ENCODE assay signal across 15 cellular contexts in genomic region chr1:147699686-147700041, GRCh38. TPM values are rescaled to one million over a fixed set of nuclear protein-coding genes. Genes with fewer than 3 reads are reported as not detected.
DNase-seq lines count a peak whose midpoint lies in the region; ATAC-seq, FAIRE-seq and TF ChIP-seq lines count a peak whose summit lies in the region.
"Had no signal": no experiment of that assay in that cellular context is flagged by ENCODE, and none has a peak within 500 bp of the region (broad histone marks: within the 10 kb centered on the region; RNA-seq: fewer than 3 reads in every experiment).

No MANE protein-coding gene starts in this region.

- no peak for TF ChIP-seq EP300 in A549 (IDR thresholded peaks at IDR 0.05)

- 30% methylated on average over 3 of the region's 3 CpGs for WGBS in A549 (ENCODE audit: missing lambda C conversion rate)
- WGBS in mesendoderm (ENCODE audit: extremely low coverage, insufficient coverage, low lambda C conversion rate), result no CpG with 5 or more reads among the region's 3 CpGs

- no peaks in the 10 kb centered on the region for H3K36me3 Mint-ChIP-seq in T-helper 17 cell (ENCODE audit: low read depth)

- H2BK120ac ChIP-seq in mesendoderm (ENCODE audit: low read depth, low read length), result no peak overlapping the region

- H3K27ac Mint-ChIP-seq in T-helper 17 cell, result peak overlapping the region; percentile 90

- no peak overlapping the region for H3K27ac ChIP-seq in A549
- no peak overlapping the region for H3K27ac ChIP-seq in mesendoderm (ENCODE audit: low read depth, low read length)
- H3K27ac ChIP-seq: GM23248, spleen had no signal

- no peak overlapping the region for H3K18ac ChIP-seq in mesendoderm (ENCODE audit: low read length)

- no peaks in the 10 kb centered on the region for H3K79me1 ChIP-seq in mesendoderm (ENCODE audit: low read length)

- H3K9ac ChIP-seq in mesendoderm (ENCODE audit: low read length), result no peak overlapping the region

- ATAC-seq in A549, result peak; percentile 36 to 49; a peak in 3 of 6 replicates
- ATAC-seq in T-helper 17 cell, result peak; percentile 7
- ATAC-seq in HG02981 (IDR thresholded peaks at IDR 0.05; ENCODE audit: unreplicated experiment), result no peak
- no peak for ATAC-seq in GM18867 (IDR thresholded peaks at IDR 0.05; ENCODE audit: unreplicated experiment)

- peak overlapping the region; percentile 7 for H3K56ac ChIP-seq in mesendoderm (ENCODE audit: low read length)

- 0 out of 3 replicates have a peak, but pooled peaks cover 3% of the 10 kb centered on the region for H3K4me1 ChIP-seq in A549
- H3K4me1 ChIP-seq in mesendoderm (ENCODE audit: control insufficient read depth, low read depth, low read length), result no peaks in the 10 kb centered on the region

- no peak overlapping the region for H2AK5ac ChIP-seq in mesendoderm (ENCODE audit: low read length)

- no peak overlapping the region for H3K4me3 ChIP-seq in A549
- H3K4me3 ChIP-seq in mesendoderm (ENCODE audit: low read length), result no peak overlapping the region
- H3K4me3 ChIP-seq: GM12878, lung, spleen had no signal

- no peak for TF ChIP-seq CTCF in A549 (IDR thresholded peaks at IDR 0.05)

- H4K5ac ChIP-seq in mesendoderm (ENCODE audit: low read length), result no peak overlapping the region

- CTCF ChIA-PET in A549 (lab: Yijun Ruan, JAX), result interaction anchor here (0.7 to 3.9 kb wide), 7 partner anchors 19 to 201 kb away, joined by 3 to 13 read pairs (median 3); no protein-coding TSS in a partner anchor

- no peaks in the 10 kb centered on the region for H3K36me3 ChIP-seq in mesendoderm (ENCODE audit: control insufficient read depth, insufficient read depth, low read length)
- H3K36me3 ChIP-seq: spleen had no signal

- DNase-seq in A549 (ENCODE audit: low read depth in 1 of 2, low spot score in 1 of 2), result no peak
- DNase-seq in Caki2 (ENCODE audit: low read depth), result peak; percentile 18
- DNase-seq in T-helper 17 cell, result no peak
- DNase-seq in mesendoderm, result no peak
- no peak for DNase-seq in medulla oblongata (ENCODE audit: extremely low spot score)
- no peak for DNase-seq in iPS-NIHi7 (ENCODE audit: extremely low spot score)
- DNase-seq: cortex of kidney, spleen had no signal

- no peak for FAIRE-seq in A549 (lab: Jason Lieb, UNC)
- FAIRE-seq: D721Med had no signal

- H3K27me3 ChIP-seq in mesendoderm (ENCODE audit: insufficient read depth, low read length, poor library complexity), result no peaks in the 10 kb centered on the region

- H3K9me3 ChIP-seq in A549, result no peaks in the 10 kb centered on the region
- H3K9me3 ChIP-seq in T-helper 17 cell (ENCODE audit: control insufficient read depth, low read length, poor library complexity, severe bottlenecking), result no peaks in the 10 kb centered on the region
- H3K9me3 ChIP-seq: spleen had no signal

- POLR2A ChIA-PET in A549 (lab: Yijun Ruan, JAX), result no interaction called here

- H2BK15ac ChIP-seq in mesendoderm (replicated peaks; ENCODE audit: low read depth), result no peak overlapping the region

- no peak for TF ChIP-seq POLR2A in A549 (IDR thresholded peaks at IDR 0.05; ENCODE audit: low read length)

- H2BK5ac ChIP-seq in mesendoderm (ENCODE audit: low read length), result no peak overlapping the region

- no peak overlapping the region for H4K8ac ChIP-seq in mesendoderm (ENCODE audit: low read depth, low read length)

- H3K4ac ChIP-seq in mesendoderm (ENCODE audit: low read depth, low read length), result no peak overlapping the region

- no peak for TF ChIP-seq RAD21 in A549 (conservative IDR thresholded peaks at IDR 0.05 in 1 of 2, IDR thresholded peaks at IDR 0.05 in 1 of 2)

- in situ Hi-C loops in Caki2 (cut with HindIII; ENCODE audit: low pct_unique_long_range_greater_than_20kb, low sequenced_read_pairs), result no loop called here

- H3K4me3 Mint-ChIP-seq in T-helper 17 cell, result no peak overlapping the region
- H3K4me3 Mint-ChIP-seq: activated CD4-positive, alpha-beta T cell treated with anti-CD3 and anti-CD28 coated beads for 36 hours had no signal

- peaks cover 18% of the 10 kb centered on the region for H3K27me3 Mint-ChIP-seq in T-helper 17 cell

- H3K23ac ChIP-seq in mesendoderm (ENCODE audit: low read length), result no peak overlapping the region

- H3K79me2 ChIP-seq in mesendoderm (ENCODE audit: control insufficient read depth, insufficient read depth, low read length), result no peaks in the 10 kb centered on the region

- peaks cover 24% of the 10 kb centered on the region for H3K4me1 Mint-ChIP-seq in T-helper 17 cell

- H3K4me2 ChIP-seq in A549, result no peak overlapping the region
- H3K4me2 ChIP-seq in mesendoderm (ENCODE audit: low read length), result no peak overlapping the region

TF ChIP-seq in A549, 52 proteins besides CTCF, POLR2A, EP300 and RAD21:
- TF ChIP-seq CHD4 (IDR thresholded peaks at IDR 0.05; ENCODE audit: borderline replicate concordance) (no peak), MAFK (IDR thresholded peaks at IDR 0.05; ENCODE audit: partially characterized antibody) (no peak), CHD2 (IDR thresholded peaks at IDR 0.05; ENCODE audit: low read length, partially characterized antibody) (no peak), JUNB (IDR thresholded peaks at IDR 0.05) (no peak)
TF ChIP-seq in A549: peak in this region for 0.

RNA-seq across cellular contexts. Expression of gene ACP6, which starts 29.3 kb away (rescaled TPM):
- 26.2 and 26.5 TPM in 2 replicates for polyA plus RNA-seq in A549 (2011; rRNA removed)
- polyA plus RNA-seq in A549 (2012; cell fraction: cytosol; rRNA removed), result 6.0 and 8.4 TPM in 2 replicates
- 8.9 and 19.0 TPM in 2 replicates for polyA plus RNA-seq in A549 (2012; cell fraction: nucleus; rRNA removed)
- polyA plus RNA-seq in A549 (2017; fragmentation: RNase III; extraction: RNeasy Plus Mini Kit Qiagen cat#74134 plus additional on column Dnase treatment), result 12.4 to 21.7 TPM (median 14.9 TPM) in 3 replicates
- 23.4 and 24.8 TPM in 2 replicates for polyA minus RNA-seq in A549 (2011; rRNA and poly(A)+ RNA removed)
- 14.9 and 31.2 TPM in 2 replicates for total RNA-seq in Caki2 (2014; rRNA removed; shearing (Covaris generic); ENCODE audit: low replicate concordance)
- total RNA-seq in T-helper 17 cell, result 10 to 100 TPM; 11.5 to 13.1 TPM
- polyA plus RNA-seq in mesendoderm (2013, experiment 1 of 2), result 9.3 TPM
- polyA plus RNA-seq in mesendoderm (2013, experiment 2 of 2), result 9.1 TPM

Comparison
In these comparisons a context has a peak if more than half of its experiments do, and no peak if none do; other contexts are left out.
1. ATAC-seq: peak in A549 (2 of 2) and T-helper 17 cell (single experiment); none in HG02981 (single experiment) and GM18867 (single experiment).